ENCODE assay signal across 9 cellular contexts in the genomic region with DNA sequence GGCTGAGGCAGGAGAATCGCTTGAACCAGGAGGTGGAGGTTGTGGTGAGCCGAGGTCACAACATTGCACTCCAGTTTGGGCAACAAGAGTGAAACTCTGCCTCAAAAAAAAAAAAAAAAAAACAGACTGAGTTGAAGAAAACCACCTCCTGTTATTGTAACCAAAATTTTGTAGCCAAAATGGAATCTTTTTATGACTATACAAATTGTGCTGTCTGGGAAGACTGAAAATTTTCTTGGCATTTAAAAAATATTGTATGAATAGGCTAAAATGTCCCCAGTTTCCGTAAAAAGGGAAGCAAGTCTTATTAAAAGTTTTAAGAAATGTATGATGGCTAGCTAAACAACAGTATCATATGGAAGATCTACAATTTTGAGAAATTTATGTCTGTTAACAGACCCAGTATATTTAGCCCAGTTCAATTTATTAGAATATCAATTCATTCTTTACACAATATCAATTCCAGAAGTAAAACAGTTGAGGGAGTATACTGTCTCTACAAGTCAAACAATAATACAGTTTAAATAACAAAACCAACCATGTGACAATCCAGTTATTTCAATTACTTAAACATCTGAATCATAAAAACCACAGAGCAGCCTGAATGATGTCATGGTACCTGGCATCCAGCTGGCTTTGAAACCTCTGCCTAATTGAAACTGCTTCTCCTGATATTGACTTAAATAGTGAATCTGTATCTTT.
A peak's percentile ranks its signal among the peaks of the same experiment; 100 is the strongest.
DNase-seq lines count a peak whose midpoint lies in the region; ATAC-seq and TF ChIP-seq lines count a peak whose summit lies in the region.
"Had no signal": no experiment of that assay in that cellular context is flagged by ENCODE, and none has a peak within 500 bp of the region (broad histone marks: within the 10 kb centered on the region; RNA-seq: fewer than 3 reads in every experiment).

No MANE protein-coding gene starts in this region.

- TF ChIP-seq CTCF in activated B cell treated with CpG ODN at 0.5 μM for 24 hours (IDR thresholded peaks at IDR 0.05) (no peak), right atrium auricular region (IDR thresholded peaks at IDR 0.05) (no peak)

- H3K9me3 Mint-ChIP-seq in activated B cell treated with CpG ODN at 0.5 μM for 24 hours: peaks cover 2% of the 10 kb centered on the region
- H3K9me3 Mint-ChIP-seq: activated naive CD8-positive, alpha-beta T cell treated with anti-CD3 and anti-CD28 coated beads, Interleukin-2, amount 10 ng/mL, durations not matched to agents 7 days and 5 days had no signal

- POLR2A ChIA-PET in activated B cell treated with CpG ODN at 0.5 μM for 24 hours (lab: Charles Lee): interaction anchor here (0.8 to 1.1 kb wide), 3 partner anchors 93 to 168 kb away, joined by 3 to 8 read pairs (median 3); no protein-coding TSS in a partner anchor

- peak overlapping the region; percentile 19 for H3K4me3 Mint-ChIP-seq in activated B cell treated with CpG ODN at 0.5 μM for 24 hours
- H3K4me3 Mint-ChIP-seq: activated naive CD8-positive, alpha-beta T cell treated with anti-CD3 and anti-CD28 coated beads, Interleukin-2, amount 10 ng/mL, durations not matched to agents 7 days and 5 days had no signal

- H3K9me3 ChIP-seq in right atrium auricular region: no peaks in the 10 kb centered on the region

- peaks cover 23% of the 10 kb centered on the region for H3K4me1 Mint-ChIP-seq in activated B cell treated with CpG ODN at 0.5 μM for 24 hours
- H3K4me1 Mint-ChIP-seq: activated naive CD8-positive, alpha-beta T cell treated with anti-CD3 and anti-CD28 coated beads, Interleukin-2, amount 10 ng/mL, durations not matched to agents 7 days and 5 days had no signal

- H3K4me1 ChIP-seq in right atrium auricular region: no peaks in the 10 kb centered on the region

- ATAC-seq in GM19035 (IDR thresholded peaks at IDR 0.05; ENCODE audit: unreplicated experiment): peak; percentile 74
- ATAC-seq in HG03520 (IDR thresholded peaks at IDR 0.05; ENCODE audit: unreplicated experiment): peak; percentile 73
- ATAC-seq in activated B cell treated with CpG ODN at 0.5 μM for 24 hours (ENCODE audit: low read depth): peak; percentile 71

- CTCF ChIA-PET in activated B cell treated with CpG ODN at 0.5 μM for 24 hours (lab: Charles Lee): interaction anchor here (0.8 to 1.1 kb wide), 2 partner anchors 8 to 168 kb away, joined by 3 to 5 read pairs; no protein-coding TSS in a partner anchor

- H3K27ac ChIP-seq in right atrium auricular region: no peak overlapping the region

- no peaks in the 10 kb centered on the region for H3K36me3 Mint-ChIP-seq in activated B cell treated with CpG ODN at 0.5 μM for 24 hours (ENCODE audit: low read depth)
- H3K36me3 Mint-ChIP-seq: activated naive CD8-positive, alpha-beta T cell treated with anti-CD3 and anti-CD28 coated beads, Interleukin-2, amount 10 ng/mL, durations not matched to agents 7 days and 5 days had no signal

- no peaks in the 10 kb centered on the region for H3K27me3 ChIP-seq in right atrium auricular region

- peak overlapping the region; percentile 46 for H3K27ac Mint-ChIP-seq in activated B cell treated with CpG ODN at 0.5 μM for 24 hours
- H3K27ac Mint-ChIP-seq: activated naive CD8-positive, alpha-beta T cell treated with anti-CD3 and anti-CD28 coated beads, Interleukin-2, amount 10 ng/mL, durations not matched to agents 7 days and 5 days had no signal

- H3K4me3 ChIP-seq in right atrium auricular region: no peak overlapping the region

- peak; percentile 75 for DNase-seq in AG08395 (ENCODE audit: low spot score)
- no peak for DNase-seq in activated B cell treated with CpG ODN at 0.5 μM for 24 hours
- DNase-seq in pulmonary artery endothelial cell (ENCODE audit: low read depth, low spot score): peak; percentile 20
- DNase-seq in right atrium auricular region (ENCODE audit: low spot score): no peak
- no peak for DNase-seq in NCI-H1930 (lab: John Stamatoyannopoulos, UW)
- DNase-seq in hippocampal formation (lab: John Stamatoyannopoulos, UW): no peak
- DNase-seq: activated naive CD8-positive, alpha-beta T cell treated with anti-CD3 and anti-CD28 coated beads, Interleukin-2, amount 10 ng/mL, durations not matched to agents 7 days and 5 days had no signal

- H3K36me3 ChIP-seq in right atrium auricular region: no peaks in the 10 kb centered on the region

- H3K27me3 Mint-ChIP-seq in activated B cell treated with CpG ODN at 0.5 μM for 24 hours: no peaks in the 10 kb centered on the region
- H3K27me3 Mint-ChIP-seq: activated naive CD8-positive, alpha-beta T cell treated with anti-CD3 and anti-CD28 coated beads, Interleukin-2, amount 10 ng/mL, durations not matched to agents 7 days and 5 days had no signal

- intact Hi-C loops in activated B cell treated with CpG ODN at 0.5 μM for 24 hours (cut with micrococcal nuclease): loop anchor here (1.0 to 5.0 kb wide), 4 partner anchors 60 to 383 kb away; a partner anchor contains a TSS

Comparison
In these comparisons a context has a peak if more than half of its experiments do, and no peak if none do; other contexts are left out.
1. DNase-seq: peak in AG08395 (single experiment) and pulmonary artery endothelial cell (single experiment); none in activated B cell treated with CpG ODN at 0.5 μM for 24 hours (single experiment), right atrium auricular region (single experiment), NCI-H1930 (0 of 2) and hippocampal formation (0 of 2).
2. Peak in every context shown above with its lines, with median percentiles within 50 percentile points of each other: ATAC-seq.